11 cellular contexts compared by ENCODE assay signal in genomic region chr5:140672455-140673186, GRCh38. TPM values are rescaled to one million over a fixed set of nuclear protein-coding genes. Genes with fewer than 3 reads are reported as not detected.
DNase-seq lines count a peak whose midpoint lies in the region; ATAC-seq, FAIRE-seq and TF ChIP-seq lines count a peak whose summit lies in the region.
"Had no signal": no experiment of that assay in that cellular context is flagged by ENCODE, and none has a peak within 500 bp of the region (broad histone marks: within the 10 kb centered on the region; RNA-seq: fewer than 3 reads in every experiment).

No MANE protein-coding gene starts in this region.

- H3K27me3 ChIP-seq in GM23248 (replicated peaks; ENCODE audit: insufficient read depth) = no peaks in the 10 kb centered on the region
- H3K27me3 ChIP-seq in endodermal cell (ENCODE audit: control insufficient read depth, insufficient read depth, low read length, poor library complexity, severe bottlenecking) = no peaks in the 10 kb centered on the region
- H3K27me3 ChIP-seq in mucosa of rectum (ENCODE audit: control insufficient read depth in 2 of 2, insufficient read depth in 2 of 2, low read length in 2 of 2) = no peaks in the 10 kb centered on the region

- H3F3A ChIP-seq in GM23248 (ENCODE audit: insufficient read depth) = peaks cover 25% of the 10 kb centered on the region

- H3K4me1 Mint-ChIP-seq in Calu3 (ENCODE audit: low read depth, unreplicated experiment) (peaks cover 6% of the 10 kb centered on the region), endodermal cell (peaks cover 2% of the 10 kb centered on the region)

- in situ Hi-C loops in GM23248 (cut with MboI) = no loop called here

- H3K4me2 ChIP-seq in GM23248 (ENCODE audit: unreplicated experiment) = no peak overlapping the region

- BruUV-seq in Calu3 (replicated peaks; lab: Mats Ljungman, UMichigan) = no TSS peak

- CTCF ChIA-PET in Calu3 (lab: Charles Lee) = no interaction called here

- no peaks in the 10 kb centered on the region for H4K20me1 ChIP-seq in GM23248 (ENCODE audit: insufficient read depth)

- H3K4me3 Mint-ChIP-seq in Calu3 (ENCODE audit: low read depth, unreplicated experiment) = no peak overlapping the region
- H3K4me3 Mint-ChIP-seq in endodermal cell = no peak overlapping the region
- H3K4me3 Mint-ChIP-seq: T-helper 2 cell treated with Interferon-gamma antibody and Interleukin-4, amounts not matched to agents 5 μg/mL and 100 μg/mL, for 36 hours had no signal

- TF ChIP-seq CTCF in Calu3 (IDR thresholded peaks at IDR 0.05; ENCODE audit: unreplicated experiment) = no peak
- no peak for TF ChIP-seq CTCF in endodermal cell (conservative IDR thresholded peaks at IDR 0.05)

- ATAC-seq in GM21360 (IDR thresholded peaks at IDR 0.05; ENCODE audit: unreplicated experiment) = no peak

- intact Hi-C loops in Calu3 (cut with micrococcal nuclease; ENCODE audit: unreplicated experiment) = no loop called here

- H3K4me3 ChIP-seq in GM23248 = peak overlapping the region; percentile 45; the same call in 1 of the 2 replicates
- H3K4me3 ChIP-seq in endodermal cell (ENCODE audit: low read length) = no peak overlapping the region
- no peak overlapping the region for H3K4me3 ChIP-seq in mucosa of rectum (ENCODE audit: low read length in 2 of 2)

- H3K4me1 ChIP-seq in GM23248 (ENCODE audit: insufficient read depth) (no peaks in the 10 kb centered on the region), endodermal cell (ENCODE audit: control insufficient read depth, insufficient read depth, low read length) (no peaks in the 10 kb centered on the region), mucosa of rectum (ENCODE audit: control insufficient read depth in 2 of 2, insufficient read depth in 2 of 2, low read length in 2 of 2) (peaks cover 0 to 9% of the 10 kb centered on the region in 2 donors)

- H3K36me3 ChIP-seq in GM23248 (ENCODE audit: low read depth) = peaks cover 10% of the 10 kb centered on the region; the same call in 1 of the 2 replicates
- H3K36me3 ChIP-seq in endodermal cell (ENCODE audit: control insufficient read depth, insufficient read depth, low read length) = peaks cover 66% of the 10 kb centered on the region
- peaks cover 68 to 70% of the 10 kb centered on the region in 2 donors for H3K36me3 ChIP-seq in mucosa of rectum (ENCODE audit: control insufficient read depth in 2 of 2, insufficient read depth in 2 of 2, low read length in 2 of 2)

- 0 out of 2 replicates have a peak overlapping the region, but pooled peaks have one; percentile 48 for H2AFZ ChIP-seq in GM23248

- no peaks in the 10 kb centered on the region for H3K9me3 Mint-ChIP-seq in Calu3 (ENCODE audit: low read depth, unreplicated experiment)
- no peaks in the 10 kb centered on the region for H3K9me3 Mint-ChIP-seq in endodermal cell
- H3K9me3 Mint-ChIP-seq: activated naive CD4-positive, alpha-beta T cell treated with anti-CD3 and anti-CD28 coated beads, Interleukin-2, amount 50 U/mL, for 72 hours; T-helper 2 cell treated with Interferon-gamma antibody and Interleukin-4, amounts not matched to agents 5 μg/mL and 100 μg/mL, for 36 hours had no signal

- no peaks in the 10 kb centered on the region for H3K27me3 Mint-ChIP-seq in Calu3 (ENCODE audit: unreplicated experiment)
- H3K27me3 Mint-ChIP-seq in endodermal cell (ENCODE audit: insufficient read depth) = no peaks in the 10 kb centered on the region

- peak overlapping the region; percentile 73 for H3K27ac Mint-ChIP-seq in Calu3 (ENCODE audit: unreplicated experiment)
- no peak overlapping the region for H3K27ac Mint-ChIP-seq in endodermal cell
- H3K27ac Mint-ChIP-seq: T-helper 2 cell treated with Interferon-gamma antibody and Interleukin-4, amounts not matched to agents 5 μg/mL and 100 μg/mL, for 36 hours had no signal

- H3K36me3 Mint-ChIP-seq in Calu3 (ENCODE audit: insufficient read depth, unreplicated experiment) = peaks cover 54% of the 10 kb centered on the region
- H3K36me3 Mint-ChIP-seq in endodermal cell (ENCODE audit: low read depth) = peaks cover 73% of the 10 kb centered on the region

- H3K9ac ChIP-seq in GM23248 (peak overlapping the region; percentile 11; the same call in 1 of the 2 replicates), endodermal cell (ENCODE audit: extremely low read depth, low read length, poor library complexity, severe bottlenecking) (no peak overlapping the region), mucosa of rectum (ENCODE audit: low read depth in 1 of 2, low read length in 2 of 2) (no peak overlapping the region)

- peaks cover 23% of the 10 kb centered on the region for H3K79me2 ChIP-seq in GM23248 (ENCODE audit: insufficient read depth)

- 46 to 57% methylated on average over 61 to 69 of the region's 70 CpGs for WGBS in GM23248 (ENCODE audit: low coverage in 1 of 2, low lambda C conversion rate in 2 of 2, missing lambda C conversion rate in 2 of 2), 2 experiments
- 96 to 97% methylated on average over 51 to 70 of the region's 70 CpGs for WGBS in endodermal cell (ENCODE audit: insufficient coverage in 1 of 2, insufficient read length in 1 of 2), 2 experiments

- no peaks in the 10 kb centered on the region for H3K9me3 ChIP-seq in GM23248 (ENCODE audit: low read depth)
- no peaks in the 10 kb centered on the region for H3K9me3 ChIP-seq in endodermal cell (ENCODE audit: control insufficient read depth, low read length)
- H3K9me3 ChIP-seq in mucosa of rectum (ENCODE audit: control insufficient read depth in 2 of 2, low read length in 2 of 2) = no peaks in the 10 kb centered on the region

- DNase-seq in Calu3 (peak; percentile 36), GM23248 (peak; percentile 69), endodermal cell (peak; percentile 81), GM19239 (ENCODE audit: insufficient read length, low spot score) (no peak), T-helper 2 cell (no peak), NCI-H187 (lab: John Stamatoyannopoulos, UW) (no peak)
- DNase-seq: occipital lobe had no signal

- no peak overlapping the region for H3K27ac ChIP-seq in GM23248
- no peak overlapping the region for H3K27ac ChIP-seq in endodermal cell (ENCODE audit: low read depth, low read length)
- H3K27ac ChIP-seq in mucosa of rectum (ENCODE audit: low read depth in 2 of 2, low read length in 2 of 2) = peak overlapping the region; percentile 25 to 52

- no peak for FAIRE-seq in GM19239 (lab: Jason Lieb, UNC)

- H3K9me2 ChIP-seq in GM23248 (ENCODE audit: insufficient read depth) = no peaks in the 10 kb centered on the region

RNA-seq across cellular contexts. Expression of gene DND1, which starts 0.8 kb away (rescaled TPM):
- total RNA-seq in Calu3 (2022) (2.8 and 2.9 TPM in 2 replicates), endodermal cell (1 to 10 TPM; 1.1 to 1.6 TPM)
- total RNA-seq in GM23248 (2014; rRNA removed; shearing (Covaris generic)) = 0.22 and 0.38 TPM in 2 replicates
- polyA plus RNA-seq in GM23248 (2016; fragmentation: Nextera tagmentation; extraction: Ambion mirVana) = 0.14 TPM in 1 of 2 replicates, not detected in the other
- polyA plus RNA-seq in endodermal cell (2013, experiment 1 of 2) = 1.8 TPM
- polyA plus RNA-seq in endodermal cell (2013, experiment 2 of 2) = 2.7 TPM

RNA-seq across cellular contexts. Expression of gene WDR55, which starts 7.9 kb away (rescaled TPM):
- total RNA-seq in Calu3 (2022) (54.2 and 59.8 TPM in 2 replicates), endodermal cell (10 to 100 TPM; 20.4 to 23.1 TPM)
- 17.5 and 19.6 TPM in 2 replicates for total RNA-seq in GM23248 (2014; rRNA removed; shearing (Covaris generic))
- polyA plus RNA-seq in GM23248 (2016; fragmentation: Nextera tagmentation; extraction: Ambion mirVana) = 17.7 and 18.6 TPM in 2 replicates
- 15.6 TPM for polyA plus RNA-seq in endodermal cell (2013, experiment 1 of 2)
- 15.9 TPM for polyA plus RNA-seq in endodermal cell (2013, experiment 2 of 2)

RNA-seq across cellular contexts. Expression of gene HARS1, which starts 18.5 kb away (rescaled TPM):
- total RNA-seq in Calu3 (2022) (75.8 and 79.9 TPM in 2 replicates), endodermal cell (10 to 100 TPM; 48.0 to 52.1 TPM)
- 75.7 and 85.0 TPM in 2 replicates for total RNA-seq in GM23248 (2014; rRNA removed; shearing (Covaris generic))
- polyA plus RNA-seq in GM23248 (2016; fragmentation: Nextera tagmentation; extraction: Ambion mirVana) = 92.5 and 97.6 TPM in 2 replicates
- polyA plus RNA-seq in endodermal cell (2013, experiment 1 of 2) = 51.0 TPM
- 43.0 TPM for polyA plus RNA-seq in endodermal cell (2013, experiment 2 of 2)

RNA-seq across cellular contexts. Expression of gene HARS2, which starts 18.6 kb away (rescaled TPM):
- total RNA-seq in Calu3 (2022) = 45.1 TPM in 2 replicates
- 29.7 and 32.8 TPM in 2 replicates for total RNA-seq in GM23248 (2014; rRNA removed; shearing (Covaris generic))
- 20.7 and 23.3 TPM in 2 replicates for polyA plus RNA-seq in GM23248 (2016; fragmentation: Nextera tagmentation; extraction: Ambion mirVana)
- total RNA-seq in endodermal cell = 10 to 100 TPM; 30.9 to 35.5 TPM
- 28.9 TPM for polyA plus RNA-seq in endodermal cell (2013, experiment 1 of 2)
- polyA plus RNA-seq in endodermal cell (2013, experiment 2 of 2) = 24.4 TPM

RNA-seq across cellular contexts. Expression of gene IK, which starts 25.0 kb away (rescaled TPM):
- total RNA-seq in Calu3 (2022) (115 and 130 TPM in 2 replicates), endodermal cell (10 to 100 TPM; 68.9 to 76.8 TPM)
- total RNA-seq in GM23248 (2014; rRNA removed; shearing (Covaris generic)) = 72.0 and 72.2 TPM in 2 replicates
- polyA plus RNA-seq in GM23248 (2016; fragmentation: Nextera tagmentation; extraction: Ambion mirVana) = 105 and 106 TPM in 2 replicates
- 87.9 TPM for polyA plus RNA-seq in endodermal cell (2013, experiment 1 of 2)
- polyA plus RNA-seq in endodermal cell (2013, experiment 2 of 2) = 81.6 TPM

Comparison
In these comparisons a context has a peak if more than half of its experiments do, and no peak if none do; other contexts are left out.
1. DNase-seq: peak in Calu3 (single experiment), GM23248 (single experiment) and endodermal cell (single experiment); none in GM19239 (single experiment), T-helper 2 cell (0 of 5) and NCI-H187 (0 of 2).
2. H3K27ac ChIP-seq: peak in mucosa of rectum (2 of 2); none in GM23248 (single experiment) and endodermal cell (single experiment).